ENCODE assay signal across 24 cellular contexts in genomic region chr2:12376025-12376424, GRCh38.
DNase-seq lines count a peak whose midpoint lies in the region; ATAC-seq and TF ChIP-seq lines count a peak whose summit lies in the region.
"Had no signal": no experiment of that assay in that cellular context is flagged by ENCODE, and none has a peak within 500 bp of the region (broad histone marks: within the 10 kb centered on the region; RNA-seq: fewer than 3 reads in every experiment).

No MANE protein-coding gene starts in this region.

- no peaks in the 10 kb centered on the region for H3K27me3 Mint-ChIP-seq in activated CD4-positive, alpha-beta T cell treated with anti-CD3 and anti-CD28 coated beads, Interleukin-2, amount 10 ng/mL, durations not matched to agents 7 days and 5 days
- H3K27me3 Mint-ChIP-seq in activated CD4-positive, alpha-beta T cell treated with anti-CD3 and anti-CD28 coated beads for 36 hours: no peaks in the 10 kb centered on the region
- peaks cover 0 to 9% (median 0%) of the 10 kb centered on the region in 5 donors for H3K27me3 Mint-ChIP-seq in naive thymus-derived CD4-positive, alpha-beta T cell
- H3K27me3 Mint-ChIP-seq: activated naive CD8-positive, alpha-beta T cell treated with anti-CD3 and anti-CD28 coated beads for 36 hours had no signal

- CTCF ChIA-PET in activated CD4-positive, alpha-beta T cell treated with anti-CD3 and anti-CD28 coated beads, Interleukin-2, amount 10 ng/mL, durations not matched to agents 7 days and 5 days (lab: Charles Lee): no interaction called here
- CTCF ChIA-PET in activated CD4-positive, alpha-beta T cell treated with anti-CD3 and anti-CD28 coated beads for 36 hours (lab: Charles Lee): interaction anchor here (0.9 kb wide), 1 partner anchor 47 kb away, joined by 3 read pairs; no protein-coding TSS in a partner anchor
- CTCF ChIA-PET in naive thymus-derived CD4-positive, alpha-beta T cell (lab: Charles Lee): no interaction called here
- CTCF ChIA-PET in OCI-LY7 (lab: Charles Lee; ENCODE audit: unreplicated experiment): no interaction called here

- H3K4me1 Mint-ChIP-seq in activated CD4-positive, alpha-beta T cell treated with anti-CD3 and anti-CD28 coated beads, Interleukin-2, amount 10 ng/mL, durations not matched to agents 7 days and 5 days: peaks cover 7% of the 10 kb centered on the region
- peaks cover 6% of the 10 kb centered on the region for H3K4me1 Mint-ChIP-seq in activated CD4-positive, alpha-beta T cell treated with anti-CD3 and anti-CD28 coated beads for 36 hours
- peaks cover 6 to 9% (median 9%) of the 10 kb centered on the region in 7 donors for H3K4me1 Mint-ChIP-seq in naive thymus-derived CD4-positive, alpha-beta T cell

- H3K9me3 ChIP-seq in naive thymus-derived CD4-positive, alpha-beta T cell (ENCODE audit: control insufficient read depth in 2 of 3, low read length in 3 of 3): no peaks in the 10 kb centered on the region
- H3K9me3 ChIP-seq in OCI-LY7 (ENCODE audit: low read length): no peaks in the 10 kb centered on the region
- H3K9me3 ChIP-seq: Peyer's patch, psoas muscle, SJSA1 had no signal

- no peak overlapping the region for H3K27ac ChIP-seq in naive thymus-derived CD4-positive, alpha-beta T cell (ENCODE audit: low read depth, low read length)
- no peak overlapping the region for H3K27ac ChIP-seq in OCI-LY7 (ENCODE audit: low read depth, low read length, poor library complexity, severe bottlenecking)
- H3K27ac ChIP-seq in caudate nucleus (ENCODE audit: low read depth, low read length): no peak overlapping the region
- H3K27ac ChIP-seq: heart left ventricle, Peyer's patch, psoas muscle, SJSA1 had no signal

- intact Hi-C loops in activated CD4-positive, alpha-beta T cell treated with anti-CD3 and anti-CD28 coated beads for 36 hours (cut with DNase I, micrococcal nuclease): no loop called here
- intact Hi-C loops in naive thymus-derived CD4-positive, alpha-beta T cell (cut with micrococcal nuclease): no loop called here
- intact Hi-C loops in OCI-LY7 (cut with micrococcal nuclease; ENCODE audit: unreplicated experiment): no loop called here

- no peaks in the 10 kb centered on the region for H3K27me3 ChIP-seq in naive thymus-derived CD4-positive, alpha-beta T cell (ENCODE audit: control insufficient read depth in 2 of 2, insufficient read depth in 2 of 2, low read length in 2 of 2)
- H3K27me3 ChIP-seq: heart left ventricle, Peyer's patch, SJSA1 had no signal

- H3K4me3 ChIP-seq in naive thymus-derived CD4-positive, alpha-beta T cell (ENCODE audit: low read length): no peak overlapping the region
- H3K4me3 ChIP-seq in OCI-LY7 (ENCODE audit: low read depth, low read length, poor library complexity, severe bottlenecking): no peak overlapping the region
- H3K4me3 ChIP-seq: heart left ventricle, lung, Peyer's patch, psoas muscle, SJSA1 had no signal

- no peak for TF ChIP-seq CTCF in OCI-LY7 (conservative IDR thresholded peaks at IDR 0.05; ENCODE audit: low read length)

- BruUV-seq in OCI-LY7 (replicated peaks; lab: Mats Ljungman, UMichigan): no TSS peak

- no peaks in the 10 kb centered on the region for H4K20me1 ChIP-seq in OCI-LY7 (ENCODE audit: insufficient read depth, low read length)

- H3K36me3 ChIP-seq in naive thymus-derived CD4-positive, alpha-beta T cell (ENCODE audit: control insufficient read depth in 2 of 3, insufficient read depth in 3 of 3, low read length in 3 of 3): no peaks in the 10 kb centered on the region
- no peaks in the 10 kb centered on the region for H3K36me3 ChIP-seq in OCI-LY7 (ENCODE audit: insufficient read depth, low read length)
- H3K36me3 ChIP-seq: heart left ventricle, Peyer's patch, SJSA1 had no signal

- no peaks in the 10 kb centered on the region for H3K4me1 ChIP-seq in naive thymus-derived CD4-positive, alpha-beta T cell (ENCODE audit: control insufficient read depth in 2 of 2, insufficient read depth in 2 of 2, low read length in 2 of 2)
- no peaks in the 10 kb centered on the region for H3K4me1 ChIP-seq in OCI-LY7 (ENCODE audit: insufficient read depth, low read length, poor library complexity, severe bottlenecking)
- H3K4me1 ChIP-seq: heart left ventricle, Peyer's patch, psoas muscle, SJSA1 had no signal

- H3K79me2 ChIP-seq in OCI-LY7 (ENCODE audit: insufficient read depth, low read depth, low read length): no peaks in the 10 kb centered on the region

- POLR2A ChIA-PET in activated CD4-positive, alpha-beta T cell treated with anti-CD3 and anti-CD28 coated beads, Interleukin-2, amount 10 ng/mL, durations not matched to agents 7 days and 5 days (lab: Charles Lee): no interaction called here
- POLR2A ChIA-PET in activated CD4-positive, alpha-beta T cell treated with anti-CD3 and anti-CD28 coated beads for 36 hours (lab: Charles Lee): no interaction called here
- POLR2A ChIA-PET in naive thymus-derived CD4-positive, alpha-beta T cell (lab: Charles Lee): interaction anchor here (2.2 kb wide), 1 partner anchor 10 kb away, joined by 5 read pairs; no protein-coding TSS in a partner anchor
- POLR2A ChIA-PET in OCI-LY7 (lab: Charles Lee): no interaction called here

- no peak overlapping the region for H3K4me3 Mint-ChIP-seq in activated CD4-positive, alpha-beta T cell treated with anti-CD3 and anti-CD28 coated beads, Interleukin-2, amount 10 ng/mL, durations not matched to agents 7 days and 5 days
- H3K4me3 Mint-ChIP-seq in activated CD4-positive, alpha-beta T cell treated with anti-CD3 and anti-CD28 coated beads for 36 hours: no peak overlapping the region
- H3K4me3 Mint-ChIP-seq in naive thymus-derived CD4-positive, alpha-beta T cell: peak overlapping the region in 8 of 10 donors; percentile 10 to 74 (median 52)
- H3K4me3 Mint-ChIP-seq: activated naive CD8-positive, alpha-beta T cell treated with anti-CD3 and anti-CD28 coated beads for 36 hours; H9; T-helper 1 cell treated with Interleukin-12 subunit alpha and Interleukin-12 subunit beta and Interleukin-4 antibody, amounts not matched to agents 30 μg/mL and 1 μg/mL, for 36 hours had no signal

- no peaks in the 10 kb centered on the region for H3K36me3 Mint-ChIP-seq in activated CD4-positive, alpha-beta T cell treated with anti-CD3 and anti-CD28 coated beads, Interleukin-2, amount 10 ng/mL, durations not matched to agents 7 days and 5 days (ENCODE audit: low read depth)
- no peaks in the 10 kb centered on the region for H3K36me3 Mint-ChIP-seq in activated CD4-positive, alpha-beta T cell treated with anti-CD3 and anti-CD28 coated beads for 36 hours (ENCODE audit: low read depth)
- H3K36me3 Mint-ChIP-seq in naive thymus-derived CD4-positive, alpha-beta T cell: peaks cover 0 to 5% (median 0%) of the 10 kb centered on the region in 5 donors
- H3K36me3 Mint-ChIP-seq: activated naive CD8-positive, alpha-beta T cell treated with anti-CD3 and anti-CD28 coated beads for 36 hours had no signal

- H3K4me2 ChIP-seq in OCI-LY7 (ENCODE audit: low read length): no peak overlapping the region

- no peak for ATAC-seq in activated CD4-positive, alpha-beta T cell treated with anti-CD3 and anti-CD28 coated beads for 36 hours
- ATAC-seq in GM18867 (IDR thresholded peaks at IDR 0.05; ENCODE audit: unreplicated experiment): peak; percentile 45
- ATAC-seq in naive thymus-derived CD4-positive, alpha-beta T cell: no peak
- no peak for ATAC-seq in HG03095 (IDR thresholded peaks at IDR 0.05; ENCODE audit: unreplicated experiment)
- ATAC-seq: heart left ventricle, psoas muscle had no signal

- H3K9me3 Mint-ChIP-seq in activated CD4-positive, alpha-beta T cell treated with anti-CD3 and anti-CD28 coated beads, Interleukin-2, amount 10 ng/mL, durations not matched to agents 7 days and 5 days: peaks cover 8% of the 10 kb centered on the region
- no peaks in the 10 kb centered on the region for H3K9me3 Mint-ChIP-seq in activated CD4-positive, alpha-beta T cell treated with anti-CD3 and anti-CD28 coated beads for 36 hours (ENCODE audit: low read depth)
- no peaks in the 10 kb centered on the region for H3K9me3 Mint-ChIP-seq in naive thymus-derived CD4-positive, alpha-beta T cell
- H3K9me3 Mint-ChIP-seq: activated T-helper 2 cell treated with anti-CD3 and anti-CD28 coated beads, Interferon-gamma antibody, Interleukin-2, Interleukin-4, amounts not matched to agents 10 μg/mL and 5 μg/mL and 100 μg/mL, durations not matched to agents 14 hours and 24 hours and 36 hours; H9; T-helper 1 cell treated with Interleukin-12 subunit alpha and Interleukin-12 subunit beta and Interleukin-4 antibody, amounts not matched to agents 30 μg/mL and 1 μg/mL, for 36 hours had no signal

- H3K27ac Mint-ChIP-seq in activated CD4-positive, alpha-beta T cell treated with anti-CD3 and anti-CD28 coated beads, Interleukin-2, amount 10 ng/mL, durations not matched to agents 7 days and 5 days: peak overlapping the region; percentile 52
- H3K27ac Mint-ChIP-seq in activated CD4-positive, alpha-beta T cell treated with anti-CD3 and anti-CD28 coated beads for 36 hours: no peak overlapping the region
- peak overlapping the region in 2 of 9 donors; percentile 21 to 75 for H3K27ac Mint-ChIP-seq in naive thymus-derived CD4-positive, alpha-beta T cell
- H3K27ac Mint-ChIP-seq: activated naive CD8-positive, alpha-beta T cell treated with anti-CD3 and anti-CD28 coated beads for 36 hours; activated T-helper 2 cell treated with anti-CD3 and anti-CD28 coated beads, Interferon-gamma antibody, Interleukin-2, Interleukin-4, amounts not matched to agents 10 μg/mL and 5 μg/mL and 100 μg/mL, durations not matched to agents 14 hours and 24 hours and 36 hours; H9; T-helper 1 cell treated with Interleukin-12 subunit alpha and Interleukin-12 subunit beta and Interleukin-4 antibody, amounts not matched to agents 30 μg/mL and 1 μg/mL, for 36 hours had no signal

- H2AFZ ChIP-seq in OCI-LY7 (ENCODE audit: low read length): no peak overlapping the region

- no peak for DNase-seq in activated CD4-positive, alpha-beta T cell treated with anti-CD3 and anti-CD28 coated beads, Interleukin-2, amount 10 ng/mL, durations not matched to agents 7 days and 5 days
- DNase-seq in activated CD4-positive, alpha-beta T cell treated with anti-CD3 and anti-CD28 coated beads for 36 hours: no peak
- DNase-seq in OCI-M1 (lab: John Stamatoyannopoulos, UW) (peak; percentile 45), OCI-LY7 (ENCODE audit: low spot score) (no peak), caudate nucleus (lab: John Stamatoyannopoulos, UW) (no peak)
- DNase-seq in naive thymus-derived CD4-positive, alpha-beta T cell: no peak
- DNase-seq: activated CD4-positive, alpha-beta T cell treated with anti-CD3 and anti-CD28 coated beads for 4 hours; activated naive CD8-positive, alpha-beta T cell treated with anti-CD3 and anti-CD28 coated beads for 36 hours; COR-L47; DMS79 treated with DMSO at 0.1 percent for 48 hours; H9; heart left ventricle; NCI-H2171; NCI-H510A treated with DMSO at 0.1 percent for 48 hours; Peyer's patch; psoas muscle; stimulated activated CD8-positive, alpha-beta memory T cell treated with anti-CD3 and anti-CD28 coated beads, Interleukin-4, amount 100 ng/mL, for 48 hours; trophoblast cell had no signal

- no peaks in the 10 kb centered on the region for H3K9me2 ChIP-seq in OCI-LY7 (ENCODE audit: insufficient read depth, low read length)

Comparison
In these comparisons a context has a peak if more than half of its experiments do, and no peak if none do; other contexts are left out.
1. H3K4me3 Mint-ChIP-seq: peak in naive thymus-derived CD4-positive, alpha-beta T cell (8 of 10); none in activated CD4-positive, alpha-beta T cell treated with anti-CD3 and anti-CD28 coated beads, Interleukin-2, amount 10 ng/mL, durations not matched to agents 7 days and 5 days (single experiment) and activated CD4-positive, alpha-beta T cell treated with anti-CD3 and anti-CD28 coated beads for 36 hours (single experiment).